In the genomic region with DNA sequence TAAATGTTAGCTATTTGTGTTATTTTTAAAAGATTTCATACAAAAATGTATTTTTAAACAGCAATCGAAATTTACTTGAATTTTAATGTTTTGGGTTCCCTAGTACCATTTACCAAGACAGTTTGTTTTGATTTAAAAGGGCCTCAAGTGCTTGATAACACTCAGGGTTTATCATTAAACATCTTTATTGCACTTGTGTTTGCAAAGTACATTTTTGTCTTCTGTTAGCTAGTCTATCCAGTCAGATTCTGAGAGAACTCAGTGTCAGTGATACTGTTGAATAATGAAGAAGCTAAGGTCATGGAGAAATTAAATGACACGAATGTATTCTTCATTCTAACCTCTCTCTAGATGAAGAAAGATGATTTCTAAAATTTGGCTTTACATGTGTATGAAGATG, we compare ENCODE assay signal across 14 cellular contexts.
"Had no signal": no experiment of that assay in that cellular context is flagged by ENCODE, and none has a peak within 500 bp of the region (broad histone marks: within the 10 kb centered on the region; RNA-seq: fewer than 3 reads in every experiment).

No MANE protein-coding gene starts in this region.

- H3K9me3 ChIP-seq: right atrium auricular region, sigmoid colon had no signal

- H3K4me3 ChIP-seq: coronary artery, right atrium auricular region, sigmoid colon, skin epidermis had no signal

- H3K27ac ChIP-seq: coronary artery, right atrium auricular region, sigmoid colon, skin epidermis had no signal

- H3K4me1 ChIP-seq: right atrium auricular region, sigmoid colon had no signal

- H3K36me3 ChIP-seq: right atrium auricular region, sigmoid colon had no signal

- DNase-seq: effector CD4-positive, alpha-beta T cell; endodermal cell; erythroblast; foreskin melanocyte; head of caudate nucleus; hippocampal formation; mesendoderm; naive thymus-derived CD8-positive, alpha-beta T cell; sigmoid colon; stimulated activated CD4-positive, alpha-beta T cell treated with anti-CD3 and anti-CD28 coated beads, Interleukin-12 subunit alpha, Interleukin-12 subunit beta, amount 100 ng/mL, for 4 hours; stimulated activated naive CD4-positive, alpha-beta T cell treated with Interleukin-2 at 50 U/mL for 16 hours had no signal

- H3K27me3 ChIP-seq: right atrium auricular region, sigmoid colon had no signal
